In the genomic region with DNA sequence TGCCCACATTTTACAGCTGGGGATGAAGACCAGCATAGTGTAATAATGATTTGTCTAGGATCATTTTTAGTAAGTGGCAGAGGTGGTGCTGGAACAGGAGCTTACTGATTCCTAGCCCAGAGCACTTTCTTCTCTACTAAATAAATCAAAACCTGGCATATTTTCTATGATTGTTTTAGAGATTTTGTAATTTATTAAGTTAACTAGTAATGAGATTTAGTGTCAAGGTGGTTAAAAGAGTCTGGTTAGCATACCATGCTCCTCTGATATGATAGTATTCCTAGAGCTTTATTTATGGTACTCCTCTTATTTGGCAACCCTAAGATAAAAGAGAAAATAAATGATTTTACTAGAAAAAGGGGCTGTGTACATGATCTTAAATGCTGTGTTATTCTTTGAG, we compare ENCODE assay signal across 38 cellular contexts.
"Had no signal": no experiment of that assay in that cellular context is flagged by ENCODE, and none has a peak within 500 bp of the region (broad histone marks: within the 10 kb centered on the region; RNA-seq: fewer than 3 reads in every experiment).

No MANE protein-coding gene starts in this region.

- H3K27ac Mint-ChIP-seq: activated naive CD4-positive, alpha-beta T cell treated with anti-CD3 and anti-CD28 coated beads for 36 hours; activated naive CD4-positive, alpha-beta T cell treated with anti-CD3 and anti-CD28 coated beads, Interleukin-2, amount 10 ng/mL, durations not matched to agents 7 days and 5 days; activated naive CD4-positive, alpha-beta T cell treated with anti-CD3 and anti-CD28 coated beads, Interleukin-2, amount 50 U/mL, for 24 hours; activated naive CD4-positive, alpha-beta T cell treated with anti-CD3 and anti-CD28 coated beads, Interleukin-2, amount 50 U/mL, for 72 hours; activated naive CD8-positive, alpha-beta T cell; activated naive CD8-positive, alpha-beta T cell treated with anti-CD3 and anti-CD28 coated beads for 36 hours; activated naive CD8-positive, alpha-beta T cell treated with anti-CD3 and anti-CD28 coated beads, Interleukin-2, amount 10 ng/mL, durations not matched to agents 7 days and 5 days; activated naive CD8-positive, alpha-beta T cell treated with anti-CD3 and anti-CD28 coated beads, Interleukin-2, amount 50 U/mL, for 24 hours; activated T-cell treated with anti-CD3 and anti-CD28 coated beads, Interleukin-2, amount 50 U/mL, for 24 hours; activated T-cell treated with anti-CD3 and anti-CD28 coated beads, Interleukin-2, amount 50 U/mL, for 72 hours; activated T-helper 1 cell treated with anti-CD3 and anti-CD28 coated beads, Interleukin-12 subunit alpha, Interleukin-12 subunit beta, Interleukin-2, Interleukin-4 antibody, amounts not matched to agents 30 ng/mL and 10 ng/mL and 1 ng/mL, durations not matched to agents 14 hours and 24 hours and 36 hours; activated T-helper 17 cell treated with anti-CD3 and anti-CD28 coated beads, Interleukin-2, amount 50 U/mL, for 72 hours; activated T-helper 2 cell treated with anti-CD3 and anti-CD28 coated beads, Interferon-gamma antibody, Interleukin-2, Interleukin-4, amounts not matched to agents 10 μg/mL and 5 μg/mL and 100 μg/mL, durations not matched to agents 14 hours and 24 hours and 36 hours; brain had no signal

- H3K4me1 Mint-ChIP-seq: activated naive CD4-positive, alpha-beta T cell treated with anti-CD3 and anti-CD28 coated beads, Interleukin-2, amount 10 ng/mL, durations not matched to agents 7 days and 5 days; activated naive CD4-positive, alpha-beta T cell treated with anti-CD3 and anti-CD28 coated beads, Interleukin-2, amount 50 U/mL, for 24 hours; activated naive CD8-positive, alpha-beta T cell treated with anti-CD3 and anti-CD28 coated beads for 36 hours; activated naive CD8-positive, alpha-beta T cell treated with anti-CD3 and anti-CD28 coated beads, Interleukin-2, amount 10 ng/mL, durations not matched to agents 7 days and 5 days; activated naive CD8-positive, alpha-beta T cell treated with anti-CD3 and anti-CD28 coated beads, Interleukin-2, amount 50 U/mL, for 24 hours; activated T-helper 17 cell treated with anti-CD3 and anti-CD28 coated beads, Interleukin-2, amount 50 U/mL, for 72 hours; brain; central memory CD8-positive, alpha-beta T cell had no signal

- H3K27ac ChIP-seq: adrenal gland, ascending aorta, body of pancreas, brain microvascular endothelial cell, breast epithelium, cardiac muscle cell had no signal

- H3K27me3 Mint-ChIP-seq: activated naive CD4-positive, alpha-beta T cell treated with anti-CD3 and anti-CD28 coated beads, Interleukin-2, amount 10 ng/mL, durations not matched to agents 7 days and 5 days; activated naive CD4-positive, alpha-beta T cell treated with anti-CD3 and anti-CD28 coated beads, Interleukin-2, amount 50 U/mL, for 24 hours; activated naive CD8-positive, alpha-beta T cell; activated naive CD8-positive, alpha-beta T cell treated with anti-CD3 and anti-CD28 coated beads for 36 hours; activated naive CD8-positive, alpha-beta T cell treated with anti-CD3 and anti-CD28 coated beads, Interleukin-2, amount 10 ng/mL, durations not matched to agents 7 days and 5 days; activated naive CD8-positive, alpha-beta T cell treated with anti-CD3 and anti-CD28 coated beads, Interleukin-2, amount 50 U/mL, for 24 hours; activated T-cell treated with anti-CD3 and anti-CD28 coated beads, Interleukin-2, amount 50 U/mL, for 24 hours; activated T-helper 17 cell treated with anti-CD3 and anti-CD28 coated beads, Interleukin-2, amount 50 U/mL, for 72 hours; central memory CD8-positive, alpha-beta T cell had no signal

- H3K36me3 ChIP-seq: adrenal gland, ascending aorta, brain microvascular endothelial cell, breast epithelium, cardiac muscle cell had no signal

- H3K9me3 Mint-ChIP-seq: activated naive CD4-positive, alpha-beta T cell treated with anti-CD3 and anti-CD28 coated beads for 36 hours; activated naive CD4-positive, alpha-beta T cell treated with anti-CD3 and anti-CD28 coated beads, Interleukin-2, amount 10 ng/mL, durations not matched to agents 7 days and 5 days; activated naive CD4-positive, alpha-beta T cell treated with anti-CD3 and anti-CD28 coated beads, Interleukin-2, amount 50 U/mL, for 72 hours; activated naive CD8-positive, alpha-beta T cell treated with anti-CD3 and anti-CD28 coated beads, Interleukin-2, amount 10 ng/mL, durations not matched to agents 7 days and 5 days; activated naive CD8-positive, alpha-beta T cell treated with anti-CD3 and anti-CD28 coated beads, Interleukin-2, amount 50 U/mL, for 24 hours; activated T-cell treated with anti-CD3 and anti-CD28 coated beads, Interleukin-2, amount 50 U/mL, for 24 hours; activated T-cell treated with anti-CD3 and anti-CD28 coated beads, Interleukin-2, amount 50 U/mL, for 4 hours; activated T-cell treated with anti-CD3 and anti-CD28 coated beads, Interleukin-2, amount 50 U/mL, for 72 hours; activated T-helper 1 cell treated with anti-CD3 and anti-CD28 coated beads, Interleukin-12 subunit alpha, Interleukin-12 subunit beta, Interleukin-2, Interleukin-4 antibody, amounts not matched to agents 30 ng/mL and 10 ng/mL and 1 ng/mL, durations not matched to agents 14 hours and 24 hours and 36 hours; activated T-helper 17 cell treated with anti-CD3 and anti-CD28 coated beads, Interleukin-2, amount 50 U/mL, for 72 hours; activated T-helper 2 cell treated with anti-CD3 and anti-CD28 coated beads, Interferon-gamma antibody, Interleukin-2, Interleukin-4, amounts not matched to agents 10 μg/mL and 5 μg/mL and 100 μg/mL, durations not matched to agents 14 hours and 24 hours and 36 hours; brain had no signal

- H3K9me3 ChIP-seq: adrenal gland, ascending aorta, body of pancreas, breast epithelium had no signal

- H3K27me3 ChIP-seq: adrenal gland, ascending aorta, body of pancreas, brain microvascular endothelial cell, breast epithelium, cardiac muscle cell had no signal

- H3K36me3 Mint-ChIP-seq: activated naive CD4-positive, alpha-beta T cell treated with anti-CD3 and anti-CD28 coated beads, Interleukin-2, amount 10 ng/mL, durations not matched to agents 7 days and 5 days; activated naive CD4-positive, alpha-beta T cell treated with anti-CD3 and anti-CD28 coated beads, Interleukin-2, amount 50 U/mL, for 24 hours; activated naive CD4-positive, alpha-beta T cell treated with anti-CD3 and anti-CD28 coated beads, Interleukin-2, amount 50 U/mL, for 72 hours; activated naive CD8-positive, alpha-beta T cell; activated naive CD8-positive, alpha-beta T cell treated with anti-CD3 and anti-CD28 coated beads for 36 hours; activated naive CD8-positive, alpha-beta T cell treated with anti-CD3 and anti-CD28 coated beads, Interleukin-2, amount 10 ng/mL, durations not matched to agents 7 days and 5 days; brain had no signal

- DNase-seq: activated effector memory CD4-positive, alpha-beta T cell treated with anti-CD3 and anti-CD28 coated beads, Interleukin-2, amount 50 U/mL, for 16 hours; activated effector memory CD4-positive, alpha-beta T cell treated with Interleukin-2 at 50 U/mL for 16 hours; activated gamma-delta T cell; activated gamma-delta T cell treated with Interleukin-2 at 50 U/mL for 16 hours; activated naive CD4-positive, alpha-beta T cell; activated naive CD4-positive, alpha-beta T cell treated with anti-CD3 and anti-CD28 coated beads for 36 hours; activated naive CD4-positive, alpha-beta T cell treated with anti-CD3 and anti-CD28 coated beads, Interleukin-2, amount 10 ng/mL, durations not matched to agents 7 days and 5 days; activated naive CD4-positive, alpha-beta T cell treated with anti-CD3 and anti-CD28 coated beads, Interleukin-2, amount 50 U/mL, for 16 hours; activated naive CD4-positive, alpha-beta T cell treated with Interleukin-2 at 50 U/mL for 16 hours; activated naive CD8-positive, alpha-beta T cell treated with anti-CD3 and anti-CD28 coated beads for 36 hours; activated naive CD8-positive, alpha-beta T cell treated with anti-CD3 and anti-CD28 coated beads, Interleukin-2, amount 10 ng/mL, durations not matched to agents 7 days and 5 days; activated naive CD8-positive, alpha-beta T cell treated with anti-CD3 and anti-CD28 coated beads, Interleukin-2, amount 50 U/mL, for 24 hours; activated T-cell treated with anti-CD3 and anti-CD28 coated beads, Interleukin-2, amount 50 U/mL, for 1 hour; activated T-cell treated with anti-CD3 and anti-CD28 coated beads, Interleukin-2, amount 50 U/mL, for 24 hours; activated T-cell treated with anti-CD3 and anti-CD28 coated beads, Interleukin-2, amount 50 U/mL, for 4 hours; activated T-cell treated with anti-CD3 and anti-CD28 coated beads, Interleukin-2, amount 50 U/mL, for 48 hours; activated T-cell treated with anti-CD3 and anti-CD28 coated beads, Interleukin-2, amount 50 U/mL, for 72 hours; adrenal gland; amniotic stem cell; amygdala; anterior cingulate cortex; aorta; brain microvascular endothelial cell; caudate nucleus; central memory CD4-positive, alpha-beta T cell; cerebellar nuclear complex had no signal

- H3K4me3 ChIP-seq: adrenal gland, ascending aorta, body of pancreas, breast epithelium, cardiac muscle cell had no signal

- ATAC-seq: activated naive CD4-positive, alpha-beta T cell treated with anti-CD3 and anti-CD28 coated beads, Interleukin-2, amount 50 U/mL, for 72 hours; activated naive CD8-positive, alpha-beta T cell treated with anti-CD3 and anti-CD28 coated beads, Interleukin-2, amount 50 U/mL, for 24 hours; activated T-cell treated with anti-CD3 and anti-CD28 coated beads, Interleukin-2, amount 50 U/mL, for 4 hours; activated T-cell treated with anti-CD3 and anti-CD28 coated beads, Interleukin-2, amount 50 U/mL, for 72 hours; activated T-helper 17 cell treated with anti-CD3 and anti-CD28 coated beads, Interleukin-2, amount 50 U/mL, for 72 hours; body of pancreas had no signal

- H3K4me1 ChIP-seq: adrenal gland, ascending aorta, body of pancreas, breast epithelium had no signal

- H3K4me3 Mint-ChIP-seq: activated naive CD4-positive, alpha-beta T cell treated with anti-CD3 and anti-CD28 coated beads for 36 hours; activated naive CD4-positive, alpha-beta T cell treated with anti-CD3 and anti-CD28 coated beads, Interleukin-2, amount 10 ng/mL, durations not matched to agents 7 days and 5 days; activated naive CD4-positive, alpha-beta T cell treated with anti-CD3 and anti-CD28 coated beads, Interleukin-2, amount 50 U/mL, for 24 hours; activated naive CD8-positive, alpha-beta T cell; activated naive CD8-positive, alpha-beta T cell treated with anti-CD3 and anti-CD28 coated beads for 36 hours; activated naive CD8-positive, alpha-beta T cell treated with anti-CD3 and anti-CD28 coated beads, Interleukin-2, amount 10 ng/mL, durations not matched to agents 7 days and 5 days; activated naive CD8-positive, alpha-beta T cell treated with anti-CD3 and anti-CD28 coated beads, Interleukin-2, amount 50 U/mL, for 24 hours; activated T-cell treated with anti-CD3 and anti-CD28 coated beads, Interleukin-2, amount 50 U/mL, for 24 hours; activated T-cell treated with anti-CD3 and anti-CD28 coated beads, Interleukin-2, amount 50 U/mL, for 4 hours; activated T-cell treated with anti-CD3 and anti-CD28 coated beads, Interleukin-2, amount 50 U/mL, for 72 hours; activated T-helper 1 cell treated with anti-CD3 and anti-CD28 coated beads, Interleukin-12 subunit alpha, Interleukin-12 subunit beta, Interleukin-2, Interleukin-4 antibody, amounts not matched to agents 30 ng/mL and 10 ng/mL and 1 ng/mL, durations not matched to agents 14 hours and 24 hours and 36 hours; activated T-helper 17 cell treated with anti-CD3 and anti-CD28 coated beads, Interleukin-2, amount 50 U/mL, for 72 hours; brain; central memory CD8-positive, alpha-beta T cell had no signal
